ENCODE assay signal across 23 cellular contexts in genomic region chr17:45244725-45245656, GRCh38. TPM values are rescaled to one million over a fixed set of nuclear protein-coding genes. Genes with fewer than 3 reads are reported as not detected.
DNase-seq lines count a peak whose midpoint lies in the region; ATAC-seq, FAIRE-seq and TF ChIP-seq lines count a peak whose summit lies in the region.
"Had no signal": no experiment of that assay in that cellular context is flagged by ENCODE, and none has a peak within 500 bp of the region (broad histone marks: within the 10 kb centered on the region; RNA-seq: fewer than 3 reads in every experiment).

No MANE protein-coding gene starts in this region.

- H2BK20ac ChIP-seq in H1 (ENCODE audit: low read length) = no peak overlapping the region

- H3K4me3 ChIP-seq in H1 (ENCODE audit: extremely low read depth in 1 of 4, insufficient read depth in 2 of 4, low read depth in 3 of 4, low read length in 4 of 4) (no peak overlapping the region), small intestine (ENCODE audit: low read depth in 1 of 2, low read length in 2 of 2) (no peak overlapping the region)
- H3K4me3 ChIP-seq: mucosa of descending colon, right atrium auricular region, tibial artery had no signal

- peak overlapping the region; percentile 74 for H3K27ac Mint-ChIP-seq in activated naive CD4-positive, alpha-beta T cell treated with anti-CD3 and anti-CD28 coated beads, Interleukin-2, amount 10 ng/mL, durations not matched to agents 7 days and 5 days
- peak overlapping the region; percentile 21 for H3K27ac Mint-ChIP-seq in activated CD4-positive, alpha-beta memory T cell treated with anti-CD3 and anti-CD28 coated beads for 36 hours
- peak overlapping the region; percentile 65 for H3K27ac Mint-ChIP-seq in stimulated activated memory B cell treated with anti-CD40 and anti-IgM and Interleukin-4, amounts not matched to agents 10 μg/mL and 1 μg/mL and 100 μg/mL, for 72 hours
- H3K27ac Mint-ChIP-seq: endodermal cell had no signal

- no peak overlapping the region for H4K8ac ChIP-seq in H1 (ENCODE audit: extremely low read depth, insufficient read depth, low read length)

- no peak overlapping the region for H2BK5ac ChIP-seq in H1 (ENCODE audit: low read depth, low read length)

- 0 out of 2 replicates have a peak overlapping the region, but pooled peaks have one; percentile 14 for H2BK12ac ChIP-seq in H1 (ENCODE audit: low read depth, low read length)

- no peak overlapping the region for H3K56ac ChIP-seq in H1 (replicated peaks; ENCODE audit: insufficient read length, low read depth, low read length)

- peaks cover 5% of the 10 kb centered on the region for H3K27me3 Mint-ChIP-seq in activated naive CD4-positive, alpha-beta T cell treated with anti-CD3 and anti-CD28 coated beads, Interleukin-2, amount 10 ng/mL, durations not matched to agents 7 days and 5 days
- no peaks in the 10 kb centered on the region for H3K27me3 Mint-ChIP-seq in activated CD4-positive, alpha-beta memory T cell treated with anti-CD3 and anti-CD28 coated beads for 36 hours
- H3K27me3 Mint-ChIP-seq in stimulated activated memory B cell treated with anti-CD40 and anti-IgM and Interleukin-4, amounts not matched to agents 10 μg/mL and 1 μg/mL and 100 μg/mL, for 72 hours = no peaks in the 10 kb centered on the region

- H3K9ac ChIP-seq in H1 (replicated peaks in 1 of 4; ENCODE audit: extremely low read depth in 1 of 4, low read depth in 3 of 4, low read length in 3 of 4) = no peak overlapping the region

- H3K9me3 Mint-ChIP-seq in activated naive CD4-positive, alpha-beta T cell treated with anti-CD3 and anti-CD28 coated beads, Interleukin-2, amount 10 ng/mL, durations not matched to agents 7 days and 5 days = no peaks in the 10 kb centered on the region
- no peaks in the 10 kb centered on the region for H3K9me3 Mint-ChIP-seq in activated CD4-positive, alpha-beta memory T cell treated with anti-CD3 and anti-CD28 coated beads for 36 hours
- H3K9me3 Mint-ChIP-seq in stimulated activated memory B cell treated with anti-CD40 and anti-IgM and Interleukin-4, amounts not matched to agents 10 μg/mL and 1 μg/mL and 100 μg/mL, for 72 hours = no peaks in the 10 kb centered on the region
- H3K9me3 Mint-ChIP-seq: endodermal cell had no signal

- no peak for TF ChIP-seq POLR2A in H1 (IDR thresholded peaks at IDR 0.05; ENCODE audit: control extremely low read depth in 1 of 2, low read depth in 2 of 2, low read length in 2 of 2)

- H3K23me2 ChIP-seq in H1 (ENCODE audit: low read depth, low read length) = peaks cover 20% of the 10 kb centered on the region; the same call in 1 of the 2 replicates

- WGBS in H1 (ENCODE audit: extremely low coverage in 1 of 2, insufficient coverage in 1 of 2, insufficient read length in 1 of 2, insufficient replicate concordance in 2 of 2, low coverage in 1 of 2, low lambda C conversion rate in 2 of 2, missing lambda C conversion rate in 1 of 2), 2 experiments = 89% methylated on average over 18 of the region's 21 CpGs; no CpG with 5 or more reads in 1 of the 2 experiments
- 84 to 90% (median 86%) methylated on average over 21 of the region's 21 CpGs for WGBS in small intestine, 3 donors

- TF ChIP-seq RAD21 in H1 (IDR thresholded peaks at IDR 0.05 in 1 of 2, conservative IDR thresholded peaks at IDR 0.05 in 1 of 2; ENCODE audit: low read depth in 2 of 2, low read length in 2 of 2) = no peak

- peaks cover 0 to 5% (median 0%) of the 10 kb centered on the region in 4 experiments; a peak in 2 of 8 replicates for H3K36me3 ChIP-seq in H1 (ENCODE audit: control insufficient read depth in 2 of 4, insufficient read depth in 4 of 4, low read length in 3 of 4)
- H3K36me3 ChIP-seq in small intestine (ENCODE audit: control insufficient read depth in 2 of 2, insufficient read depth in 2 of 2, low read length in 2 of 2) = peaks cover 0 to 2% of the 10 kb centered on the region in 2 donors

- H2AFZ ChIP-seq in H1 (ENCODE audit: low read length) = no peak overlapping the region

- no peak overlapping the region; the same call in 1 of the 2 replicates for H3K18ac ChIP-seq in H1 (ENCODE audit: extremely low read depth, low read length)

- CTCF ChIA-PET in activated naive CD4-positive, alpha-beta T cell treated with anti-CD3 and anti-CD28 coated beads, Interleukin-2, amount 10 ng/mL, durations not matched to agents 7 days and 5 days (lab: Charles Lee) = interaction anchor here (0.6 to 5.0 kb wide), 4 partner anchors 10 to 26 kb away, joined by 3 to 30 read pairs (median 16); no protein-coding TSS in a partner anchor
- CTCF ChIA-PET in activated CD4-positive, alpha-beta memory T cell treated with anti-CD3 and anti-CD28 coated beads for 36 hours (lab: Charles Lee) = interaction anchor here (0.6 to 8.0 kb wide), 7 partner anchors 9 to 110 kb away, joined by 3 to 77 read pairs (median 4); partner anchors contain the start of genes ACBD4 and FMNL1
- CTCF ChIA-PET in H1 (lab: Charles Lee; ENCODE audit: partially characterized antibody) = interaction anchor here (0.7 to 22.1 kb wide), 14 partner anchors 6 to 179 kb away, joined by 3 to 362 read pairs (median 10); partner anchors contain the start of gene ACBD4

- peaks cover 3 to 29% (median 21%) of the 10 kb centered on the region in 4 experiments for H3K4me1 ChIP-seq in H1 (replicated peaks in 1 of 4; ENCODE audit: control insufficient read depth in 3 of 4, insufficient read depth in 4 of 4, low read length in 3 of 4)
- H3K4me1 ChIP-seq in small intestine (ENCODE audit: control insufficient read depth in 2 of 2, insufficient read depth in 1 of 2, low read depth in 1 of 2, low read length in 1 of 2) = no peaks in the 10 kb centered on the region

- peaks cover 59% of the 10 kb centered on the region for H3K4me1 Mint-ChIP-seq in activated naive CD4-positive, alpha-beta T cell treated with anti-CD3 and anti-CD28 coated beads, Interleukin-2, amount 10 ng/mL, durations not matched to agents 7 days and 5 days
- H3K4me1 Mint-ChIP-seq in activated CD4-positive, alpha-beta memory T cell treated with anti-CD3 and anti-CD28 coated beads for 36 hours (ENCODE audit: low read depth) = peaks cover 43% of the 10 kb centered on the region
- H3K4me1 Mint-ChIP-seq in stimulated activated memory B cell treated with anti-CD40 and anti-IgM and Interleukin-4, amounts not matched to agents 10 μg/mL and 1 μg/mL and 100 μg/mL, for 72 hours = peaks cover 41% of the 10 kb centered on the region

- no peak overlapping the region for H2AK5ac ChIP-seq in H1 (ENCODE audit: low read depth, low read length)

- H3K27me3 ChIP-seq in H1 (replicated peaks in 1 of 4; ENCODE audit: control insufficient read depth in 3 of 4, extremely low read depth in 1 of 4, insufficient read depth in 3 of 4, low read length in 3 of 4) (peaks cover 0 to 12% (median 11%) of the 10 kb centered on the region in 4 experiments; a peak in 6 of 7 replicates), small intestine (ENCODE audit: control insufficient read depth in 2 of 2, insufficient read depth in 2 of 2, low read length in 2 of 2) (no peaks in the 10 kb centered on the region)
- H3K27me3 ChIP-seq: right atrium auricular region had no signal

- H3K14ac ChIP-seq in H1 (ENCODE audit: insufficient read length) = no peak overlapping the region

- H4K91ac ChIP-seq in H1 (replicated peaks; ENCODE audit: insufficient read length, low read length) = no peak overlapping the region

- no peak overlapping the region for H2BK120ac ChIP-seq in H1 (replicated peaks; ENCODE audit: low read depth, low read length)

- peaks cover 0 to 7% of the 10 kb centered on the region in 2 experiments; a peak in 1 of 4 replicates for H3K79me2 ChIP-seq in H1 (ENCODE audit: control insufficient read depth in 1 of 2, insufficient read depth in 2 of 2, low read length in 2 of 2)

- intact Hi-C loops in activated CD4-positive, alpha-beta memory T cell treated with anti-CD3 and anti-CD28 coated beads for 36 hours (cut with micrococcal nuclease) = no loop called here

- H3K4me3 Mint-ChIP-seq in activated naive CD4-positive, alpha-beta T cell treated with anti-CD3 and anti-CD28 coated beads, Interleukin-2, amount 10 ng/mL, durations not matched to agents 7 days and 5 days = peak overlapping the region; percentile 12
- H3K4me3 Mint-ChIP-seq in activated CD4-positive, alpha-beta memory T cell treated with anti-CD3 and anti-CD28 coated beads for 36 hours = no peak overlapping the region
- no peak overlapping the region for H3K4me3 Mint-ChIP-seq in stimulated activated memory B cell treated with anti-CD40 and anti-IgM and Interleukin-4, amounts not matched to agents 10 μg/mL and 1 μg/mL and 100 μg/mL, for 72 hours
- H3K4me3 Mint-ChIP-seq: endodermal cell had no signal

- no peak for DNase-seq in activated naive CD4-positive, alpha-beta T cell treated with anti-CD3 and anti-CD28 coated beads, Interleukin-2, amount 10 ng/mL, durations not matched to agents 7 days and 5 days
- no peak for DNase-seq in activated naive CD4-positive, alpha-beta T cell treated with Interleukin-2 at 50 U/mL for 16 hours
- no peak for DNase-seq in activated CD4-positive, alpha-beta memory T cell treated with anti-CD3 and anti-CD28 coated beads for 36 hours
- DNase-seq in H1 (ENCODE audit: low read depth in 1 of 2, low spot score in 2 of 2) (no peak), small intestine (no peak)
- no peak for DNase-seq in stimulated activated CD8-positive, alpha-beta memory T cell treated with anti-CD3 and anti-CD28 coated beads, Interleukin-4, amount 100 ng/mL, for 48 hours
- DNase-seq: activated CD4-positive, alpha-beta T cell treated with anti-CD3 and anti-CD28 coated beads, Interleukin-2, amount 50 U/mL, for 48 hours; activated effector memory CD4-positive, alpha-beta T cell treated with anti-CD3 and anti-CD28 coated beads, Interleukin-2, amount 50 U/mL, for 16 hours; EL; endodermal cell; head of caudate nucleus; left ventricle myocardium superior; mucosa of descending colon; NCI-H1417; NCI-H526 treated with DMSO at 0.1 percent for 48 hours; stimulated activated CD4-positive, alpha-beta T cell treated with anti-CD3 and anti-CD28 coated beads, Interleukin-15, amount 100 ng/mL, for 24 hours; tibial artery had no signal

- peaks cover 1 to 3% of the 10 kb centered on the region in 2 experiments for H4K20me1 ChIP-seq in H1 (replicated peaks in 1 of 2; ENCODE audit: control insufficient read depth in 1 of 2, insufficient read depth in 2 of 2, low read length in 2 of 2)

- H3K36me3 Mint-ChIP-seq in activated naive CD4-positive, alpha-beta T cell treated with anti-CD3 and anti-CD28 coated beads, Interleukin-2, amount 10 ng/mL, durations not matched to agents 7 days and 5 days = peaks cover 57% of the 10 kb centered on the region
- H3K36me3 Mint-ChIP-seq in activated CD4-positive, alpha-beta memory T cell treated with anti-CD3 and anti-CD28 coated beads for 36 hours = peaks cover 53% of the 10 kb centered on the region
- peaks cover 56% of the 10 kb centered on the region for H3K36me3 Mint-ChIP-seq in stimulated activated memory B cell treated with anti-CD40 and anti-IgM and Interleukin-4, amounts not matched to agents 10 μg/mL and 1 μg/mL and 100 μg/mL, for 72 hours

- no peak for TF ChIP-seq EP300 in H1 (IDR thresholded peaks at IDR 0.05; ENCODE audit: borderline replicate concordance in 1 of 2, low read depth in 2 of 2, low read length in 2 of 2)

- no peak for ATAC-seq in stimulated activated memory B cell treated with anti-CD40 and anti-IgM and Interleukin-4, amounts not matched to agents 10 μg/mL and 1 μg/mL and 100 μg/mL, for 72 hours
- ATAC-seq in HG03469 (IDR thresholded peaks at IDR 0.05; ENCODE audit: unreplicated experiment) = no peak
- ATAC-seq: left ventricle myocardium superior, mucosa of descending colon had no signal

- 0 out of 2 replicates have a peak overlapping the region, but pooled peaks have one; percentile 16 for H2BK15ac ChIP-seq in H1 (ENCODE audit: low read length)

- FAIRE-seq in H1 (lab: Jason Lieb, UNC) (no peak), small intestine (lab: Jason Lieb, UNC) (no peak)
- FAIRE-seq: GM19239, H54 had no signal

- H3K4ac ChIP-seq in H1 (replicated peaks; ENCODE audit: insufficient read length, low read depth, low read length) = no peak overlapping the region

- POLR2A ChIA-PET in activated CD4-positive, alpha-beta memory T cell treated with anti-CD3 and anti-CD28 coated beads for 36 hours (lab: Charles Lee) = interaction anchor here (1.2 to 4.4 kb wide), 2 partner anchors 16 to 19 kb away, joined by 4 to 23 read pairs; no protein-coding TSS in a partner anchor
- POLR2A ChIA-PET in H1 (lab: Charles Lee; ENCODE audit: partially characterized antibody) = interaction anchor here (1.3 kb wide), 2 partner anchors 24 to 97 kb away, joined by 3 read pairs; partner anchors contain the start of genes FMNL1 and HEXIM1

- no peak overlapping the region for H3K27ac ChIP-seq in H1 (ENCODE audit: low read depth, low read length)
- H3K27ac ChIP-seq in small intestine (ENCODE audit: low read depth in 1 of 2, low read length in 1 of 2) = no peak overlapping the region
- H3K27ac ChIP-seq: right atrium auricular region, tibial artery had no signal

- H3K4me2 ChIP-seq in H1 (ENCODE audit: insufficient read depth in 1 of 2, low read depth in 2 of 2, low read length in 2 of 2) = no peak overlapping the region

- no peak for TF ChIP-seq CTCF in H1 (IDR thresholded peaks at IDR 0.05; ENCODE audit: control extremely low read depth in 1 of 3, insufficient read depth in 1 of 3, low read depth in 1 of 3, low read length in 3 of 3)

- H4K5ac ChIP-seq in H1 (ENCODE audit: insufficient read length, low read depth, low read length) = no peak overlapping the region

- peaks cover 6% of the 10 kb centered on the region for H3K79me1 ChIP-seq in H1 (ENCODE audit: low read depth, low read length)

- no peak overlapping the region for H3K23ac ChIP-seq in H1 (ENCODE audit: insufficient read length)

- H3K9me3 ChIP-seq in H1 (ENCODE audit: insufficient read depth in 2 of 2, low read depth in 1 of 2, low read length in 1 of 2) = no peaks in the 10 kb centered on the region
- no peaks in the 10 kb centered on the region for H3K9me3 ChIP-seq in small intestine (ENCODE audit: control insufficient read depth, low read depth)
- H3K9me3 ChIP-seq: mucosa of descending colon, right atrium auricular region, tibial artery had no signal

RNA-seq across cellular contexts. Expression of gene SPATA32, which starts 16.9 kb away (rescaled TPM):
- under 1 TPM in 1 of 2 experiments, not detected in 1; 0.12 TPM for total RNA-seq in activated CD4-positive, alpha-beta memory T cell treated with anti-CD3 and anti-CD28 coated beads for 36 hours
- total RNA-seq in H1 (2021; fragmentation: NEBNext Ultra II Directional; extraction: Animal tissue kit (Norgen Biotek cat#: 25700)) = not detected in 2 replicates
- polyA plus RNA-seq in H1 (2011; rRNA removed) (0.11 and 0.24 TPM in 2 replicates), small intestine (under 1 TPM in 1 of 3 donors, not detected in 2; 0.04 TPM)
- polyA plus RNA-seq in H1 (2011; cell fraction: cytosol; rRNA removed) = 0.19 TPM
- polyA plus RNA-seq in H1 (2011; cell fraction: nucleus; rRNA removed) = 0.31 TPM
- 0.15 to 0.52 TPM (median 0.28 TPM) in 3 of 4 replicates, not detected in the other for polyA plus RNA-seq in H1 (2012, experiment 1 of 2)
- 0.13 TPM for polyA plus RNA-seq in H1 (2012, experiment 2 of 2)
- not detected for polyA plus RNA-seq in H1 (2013, experiment 1 of 2)
- 0.06 TPM for polyA plus RNA-seq in H1 (2013, experiment 2 of 2)
- polyA minus RNA-seq in H1 (2011; rRNA and poly(A)+ RNA removed) = 0.27 and 0.38 TPM in 2 replicates
- not detected for polyA minus RNA-seq in H1 (2011; cell fraction: cytosol; rRNA and poly(A)+ RNA removed)
- polyA minus RNA-seq in H1 (2011; cell fraction: nucleus; rRNA and poly(A)+ RNA removed) = not detected
- total RNA-seq: left ventricle myocardium superior, osteoblast, right atrium auricular region had no signal

RNA-seq across cellular contexts. Expression of gene FMNL1, which starts 23.3 kb away (rescaled TPM):
- 100 to 1,000 TPM; 314 to 331 TPM for total RNA-seq in activated CD4-positive, alpha-beta memory T cell treated with anti-CD3 and anti-CD28 coated beads for 36 hours
- 8.6 and 9.8 TPM in 2 replicates for total RNA-seq in H1 (2021; fragmentation: NEBNext Ultra II Directional; extraction: Animal tissue kit (Norgen Biotek cat#: 25700))
- polyA plus RNA-seq in H1 (2011; rRNA removed) (2.5 and 5.3 TPM in 2 replicates), small intestine (10 to 100 TPM in 1 of 3 donors, 1 to 10 TPM in 2; 3.1 to 15.4 (median 8.3) TPM)
- 3.5 TPM for polyA plus RNA-seq in H1 (2011; cell fraction: cytosol; rRNA removed)
- 17.2 TPM for polyA plus RNA-seq in H1 (2011; cell fraction: nucleus; rRNA removed)
- 6.9 to 11.7 TPM (median 8.4 TPM) in 4 replicates for polyA plus RNA-seq in H1 (2012, experiment 1 of 2)
- 7.1 TPM for polyA plus RNA-seq in H1 (2012, experiment 2 of 2)
- 6.8 TPM for polyA plus RNA-seq in H1 (2013, experiment 1 of 2)
- 7.0 TPM for polyA plus RNA-seq in H1 (2013, experiment 2 of 2)
- polyA minus RNA-seq in H1 (2011; rRNA and poly(A)+ RNA removed) = 1.9 and 2.8 TPM in 2 replicates
- polyA minus RNA-seq in H1 (2011; cell fraction: cytosol; rRNA and poly(A)+ RNA removed) = 3.7 TPM
- polyA minus RNA-seq in H1 (2011; cell fraction: nucleus; rRNA and poly(A)+ RNA removed) = 6.9 TPM

Comparison
In these comparisons a context has a peak if more than half of its experiments do, and no peak if none do; other contexts are left out.
1. H3K27ac Mint-ChIP-seq: peak in every context shown above with its lines; median percentile 74 in activated naive CD4-positive, alpha-beta T cell treated with anti-CD3 and anti-CD28 coated beads, Interleukin-2, amount 10 ng/mL, durations not matched to agents 7 days and 5 days; 65 in stimulated activated memory B cell treated with anti-CD40 and anti-IgM and Interleukin-4, amounts not matched to agents 10 μg/mL and 1 μg/mL and 100 μg/mL, for 72 hours; 21 in activated CD4-positive, alpha-beta memory T cell treated with anti-CD3 and anti-CD28 coated beads for 36 hours.
2. RNA of gene FMNL1, which starts 23.3 kb away (total RNA-seq): 314 to 331 TPM in activated CD4-positive, alpha-beta memory T cell treated with anti-CD3 and anti-CD28 coated beads for 36 hours; 8.6 to 9.8 TPM in H1; every median in the first group is over 10 times any median in the second.